Comparison of ENCODE assay signal across 8 cellular contexts in genomic region chr9:137150485-137151060, GRCh38. TPM values are rescaled to one million over a fixed set of nuclear protein-coding genes. Genes with fewer than 3 reads are reported as not detected.
DNase-seq lines count a peak whose midpoint lies in the region; ATAC-seq, FAIRE-seq and TF ChIP-seq lines count a peak whose summit lies in the region.

No MANE protein-coding gene starts in this region.

- TF ChIP-seq EP300 in gastroesophageal sphincter (IDR thresholded peaks at IDR 0.05) = no peak

- peak overlapping the region in 4 of 6 donors; percentile 94 to 100 (median 99) for H3K27ac Mint-ChIP-seq in naive B cell
- H3K27ac Mint-ChIP-seq in neural progenitor cell = no peak overlapping the region

- no peak overlapping the region for H2AFZ ChIP-seq in neural progenitor cell (replicated peaks)

- H3F3A ChIP-seq in neural progenitor cell (ENCODE audit: low read depth) = peaks cover 23% of the 10 kb centered on the region

- no peaks in the 10 kb centered on the region for H4K20me1 ChIP-seq in neural progenitor cell (ENCODE audit: low read depth)

- no peak for TF ChIP-seq POLR2A in gastroesophageal sphincter (IDR thresholded peaks at IDR 0.05)

- H3K4me1 Mint-ChIP-seq in naive B cell (peaks cover 5 to 17% (median 12%) of the 10 kb centered on the region in 3 donors), neural progenitor cell (no peaks in the 10 kb centered on the region)

- FAIRE-seq in HTR-8/SVneo (lab: Jason Lieb, UNC) = no peak

- H3K27ac ChIP-seq in gastroesophageal sphincter = no peak overlapping the region
- no peak overlapping the region for H3K27ac ChIP-seq in neural progenitor cell

- peak; percentile 29 for DNase-seq in EL
- DNase-seq in HTR-8/SVneo (ENCODE audit: insufficient read length, low spot score) = peak; percentile 39
- peak; percentile 70 for DNase-seq in SK-MEL-5 (ENCODE audit: low read depth, low spot score)
- no peak for DNase-seq in naive B cell
- DNase-seq in hippocampal formation (lab: John Stamatoyannopoulos, UW) = no peak
- no peak for DNase-seq in neural progenitor cell (ENCODE audit: low spot score)

- H3K4me1 ChIP-seq in gastroesophageal sphincter (no peaks in the 10 kb centered on the region), neural progenitor cell (no peaks in the 10 kb centered on the region)

- H3K4me3 Mint-ChIP-seq in naive B cell = peak overlapping the region in 3 of 8 donors; percentile 6 to 82 (median 51)
- H3K4me3 Mint-ChIP-seq in neural progenitor cell = no peak overlapping the region

- no peaks in the 10 kb centered on the region for H3K79me2 ChIP-seq in neural progenitor cell (ENCODE audit: low read depth)

- no peaks in the 10 kb centered on the region for H3K36me3 Mint-ChIP-seq in naive B cell
- no peaks in the 10 kb centered on the region for H3K36me3 Mint-ChIP-seq in neural progenitor cell

- ATAC-seq in GM21360 (IDR thresholded peaks at IDR 0.05; ENCODE audit: unreplicated experiment) (peak; percentile 41), naive B cell (ENCODE audit: low read depth in 2 of 2) (peak; percentile 39 to 44), gastroesophageal sphincter (no peak)

- TF ChIP-seq CTCF in gastroesophageal sphincter (IDR thresholded peaks at IDR 0.05) = no peak
- no peak for TF ChIP-seq CTCF in neural progenitor cell (IDR thresholded peaks at IDR 0.05)

- no peaks in the 10 kb centered on the region for H3K36me3 ChIP-seq in gastroesophageal sphincter
- H3K36me3 ChIP-seq in neural progenitor cell = no peaks in the 10 kb centered on the region

- H3K4me3 ChIP-seq in gastroesophageal sphincter (no peak overlapping the region), neural progenitor cell (no peak overlapping the region)

- in situ Hi-C loops in SK-MEL-5 (cut with HindIII; ENCODE audit: low pct_unique_long_range_greater_than_20kb, low sequenced_read_pairs) = no loop called here

- H3K27me3 ChIP-seq in gastroesophageal sphincter (peaks cover 78% of the 10 kb centered on the region), neural progenitor cell (peaks cover 80% of the 10 kb centered on the region)

- no peak overlapping the region for H3K4me2 ChIP-seq in neural progenitor cell

- no peak overlapping the region for H3K9ac ChIP-seq in neural progenitor cell

- peaks cover 11 to 34% (median 16%) of the 10 kb centered on the region in 3 donors for H3K27me3 Mint-ChIP-seq in naive B cell
- H3K27me3 Mint-ChIP-seq in neural progenitor cell (ENCODE audit: insufficient read depth, low read depth) = peaks cover 28% of the 10 kb centered on the region

- H3K9me3 ChIP-seq in gastroesophageal sphincter = no peaks in the 10 kb centered on the region
- H3K9me3 ChIP-seq in neural progenitor cell (ENCODE audit: low read depth) = no peaks in the 10 kb centered on the region

- WGBS in gastroesophageal sphincter (ENCODE audit: low coverage in 1 of 2), 2 donors = 40 to 53% methylated on average over 3 to 9 of the region's 23 CpGs

- peaks cover 0 to 8% (median 0%) of the 10 kb centered on the region in 7 donors for H3K9me3 Mint-ChIP-seq in naive B cell
- peaks cover 3% of the 10 kb centered on the region for H3K9me3 Mint-ChIP-seq in neural progenitor cell

RNA-seq across cellular contexts. Expression of gene GRIN1, which starts 11.6 kb away (rescaled TPM):
- 0.05 TPM in 1 of 2 replicates, not detected in the other for total RNA-seq in SK-MEL-5 (2014; rRNA removed; shearing (Covaris generic))
- polyA plus RNA-seq in SK-MEL-5 (2015; cell fraction: cytosol; rRNA removed) = 0.24 and 0.51 TPM in 2 replicates
- 0.07 and 0.88 TPM in 2 replicates for polyA plus RNA-seq in SK-MEL-5 (2015; cell fraction: nucleus; rRNA removed)
- polyA plus RNA-seq in naive B cell (ENCODE audit: low read depth in 6 of 6) = not detected
- total RNA-seq in gastroesophageal sphincter (under 1 TPM in 2 of 4 donors, not detected in 2; 0.08 to 0.13 TPM), neural progenitor cell (ENCODE audit: low replicate concordance) (0.03 TPM in 1 of 2 replicates, not detected in the other)

RNA-seq across cellular contexts. Expression of gene LRRC26, which starts 19.3 kb away (rescaled TPM):
- total RNA-seq in SK-MEL-5 (2014; rRNA removed; shearing (Covaris generic)) = 0.40 TPM in 1 of 2 replicates, not detected in the other
- 0.43 and 0.81 TPM in 2 replicates for polyA plus RNA-seq in SK-MEL-5 (2015; cell fraction: cytosol; rRNA removed)
- 0.83 TPM in 1 of 2 replicates, not detected in the other for polyA plus RNA-seq in SK-MEL-5 (2015; cell fraction: nucleus; rRNA removed)
- polyA plus RNA-seq in naive B cell (ENCODE audit: low read depth in 6 of 6) = not detected
- total RNA-seq in gastroesophageal sphincter (1 to 10 TPM in 1 of 4 donors, not detected in 3; 7.7 TPM), neural progenitor cell (ENCODE audit: low replicate concordance) (0.59 TPM in 1 of 2 replicates, not detected in the other)

RNA-seq across cellular contexts. Expression of gene TMEM210, which starts 21.3 kb away (rescaled TPM):
- not detected in 2 replicates for total RNA-seq in SK-MEL-5 (2014; rRNA removed; shearing (Covaris generic))
- polyA plus RNA-seq in SK-MEL-5 (2015; cell fraction: cytosol; rRNA removed) = not detected in 2 replicates
- not detected in 2 replicates for polyA plus RNA-seq in SK-MEL-5 (2015; cell fraction: nucleus; rRNA removed)
- polyA plus RNA-seq in naive B cell (ENCODE audit: low read depth in 6 of 6) = not detected
- total RNA-seq in gastroesophageal sphincter (not detected), neural progenitor cell (ENCODE audit: low replicate concordance) (not detected in 2 replicates)

RNA-seq across cellular contexts. Expression of gene DPP7, which starts 36.0 kb away (rescaled TPM):
- 171 and 178 TPM in 2 replicates for total RNA-seq in SK-MEL-5 (2014; rRNA removed; shearing (Covaris generic))
- polyA plus RNA-seq in SK-MEL-5 (2015; cell fraction: cytosol; rRNA removed) = 332 and 335 TPM in 2 replicates
- polyA plus RNA-seq in SK-MEL-5 (2015; cell fraction: nucleus; rRNA removed) = 2,430 and 3,204 TPM in 2 replicates
- 100 to 1,000 TPM in 4 of 6 donors, 10 to 100 TPM in 2; 71.5 to 142 (median 102) TPM for polyA plus RNA-seq in naive B cell (ENCODE audit: low read depth in 6 of 6)
- total RNA-seq in gastroesophageal sphincter (100 to 1,000 TPM in 3 of 4 donors, 10 to 100 TPM in 1; 74.5 to 124 (median 111) TPM), neural progenitor cell (ENCODE audit: low replicate concordance) (2.6 and 24.3 TPM in 2 replicates)

RNA-seq across cellular contexts. Expression of gene ANAPC2, which starts 37.8 kb away (rescaled TPM):
- 9.0 and 12.0 TPM in 2 replicates for total RNA-seq in SK-MEL-5 (2014; rRNA removed; shearing (Covaris generic))
- polyA plus RNA-seq in SK-MEL-5 (2015; cell fraction: cytosol; rRNA removed) = 28.6 and 34.7 TPM in 2 replicates
- polyA plus RNA-seq in SK-MEL-5 (2015; cell fraction: nucleus; rRNA removed) = 228 and 280 TPM in 2 replicates
- polyA plus RNA-seq in naive B cell (ENCODE audit: low read depth in 6 of 6) = 1 to 10 TPM; 6.1 to 9.3 (median 7.5) TPM
- 10 to 100 TPM; 11.9 to 32.1 (median 23.7) TPM for total RNA-seq in gastroesophageal sphincter
- total RNA-seq in neural progenitor cell (ENCODE audit: low replicate concordance) = 18.9 and 30.9 TPM in 2 replicates

Comparison
In these comparisons a context has a peak if more than half of its experiments do, and no peak if none do; other contexts are left out.
1. DNase-seq: peak in EL (single experiment), HTR-8/SVneo (single experiment) and SK-MEL-5 (single experiment); none in naive B cell (single experiment), hippocampal formation (0 of 2) and neural progenitor cell (single experiment).